10 cellular contexts compared by ENCODE assay signal in the genomic region with DNA sequence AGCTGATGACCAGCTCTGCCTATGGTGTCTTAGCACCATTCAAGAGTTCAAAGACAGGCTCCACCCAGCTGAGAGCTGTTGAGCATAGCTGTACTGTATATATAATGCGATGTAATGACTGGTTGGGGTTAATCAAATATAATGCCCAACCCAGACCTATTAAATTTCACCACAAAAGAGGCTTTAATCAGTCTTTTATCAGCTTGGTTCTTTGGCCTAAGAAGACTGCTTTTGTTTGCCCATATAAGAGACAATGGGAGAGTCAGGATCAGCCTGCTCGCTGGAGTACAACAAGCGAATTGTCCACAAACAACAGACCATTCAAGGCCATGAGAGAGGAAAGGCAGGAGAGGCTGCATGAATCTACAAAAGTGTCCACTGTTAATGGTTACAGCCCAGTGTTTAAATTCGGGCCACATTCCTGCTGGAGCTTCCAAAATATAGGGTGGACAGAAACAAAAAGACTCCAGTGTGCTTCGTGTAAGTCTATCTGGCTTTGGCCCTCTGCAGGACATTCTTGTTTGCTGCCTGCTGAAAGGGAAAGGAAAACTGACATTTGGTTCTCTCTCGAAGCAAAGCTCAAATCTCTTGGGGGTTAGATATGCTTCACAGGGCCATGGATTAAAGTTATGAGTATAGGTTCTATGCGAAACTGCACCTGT.
DNase-seq lines count a peak whose midpoint lies in the region; ATAC-seq, FAIRE-seq and TF ChIP-seq lines count a peak whose summit lies in the region.
"Had no signal": no experiment of that assay in that cellular context is flagged by ENCODE, and none has a peak within 500 bp of the region (broad histone marks: within the 10 kb centered on the region; RNA-seq: fewer than 3 reads in every experiment).

No MANE protein-coding gene starts in this region.

- H3K4me3 ChIP-seq in BLaER1: no peak overlapping the region
- H3K4me3 ChIP-seq in gastroesophageal sphincter: no peak overlapping the region

- H3K9me3 ChIP-seq in BLaER1 (no peaks in the 10 kb centered on the region), gastroesophageal sphincter (no peaks in the 10 kb centered on the region)

- H3K36me3 ChIP-seq in BLaER1 (no peaks in the 10 kb centered on the region), gastroesophageal sphincter (no peaks in the 10 kb centered on the region)

- H4K20me1 ChIP-seq in BLaER1: no peaks in the 10 kb centered on the region

- FAIRE-seq in RCC 7860 (lab: Jason Lieb, UNC): no peak
- FAIRE-seq: G401.6, TTC549 had no signal

- no peak for TF ChIP-seq RAD21 in Ishikawa (IDR thresholded peaks at IDR 0.05; ENCODE audit: low read depth)

- DNase-seq in GM20000 (ENCODE audit: low spot score) (peak; percentile 39), RCC 7860 (ENCODE audit: low spot score) (no peak), ureter (ENCODE audit: low spot score) (no peak)
- no peak for DNase-seq in activated CD8-positive, alpha-beta memory T cell treated with anti-CD3 and anti-CD28 coated beads, Interleukin-2, amount 50 U/mL, for 48 hours

- TF ChIP-seq POLR2A in gastroesophageal sphincter (IDR thresholded peaks at IDR 0.05): no peak

- H3K4me1 ChIP-seq in BLaER1 (peaks cover 6% of the 10 kb centered on the region; the same call in 1 of the 2 replicates), gastroesophageal sphincter (peaks cover 0 to 10% (median 0%) of the 10 kb centered on the region in 3 donors)

- TF ChIP-seq EP300 in Ishikawa (IDR thresholded peaks at IDR 0.05; ENCODE audit: borderline replicate concordance) (no peak), gastroesophageal sphincter (IDR thresholded peaks at IDR 0.05) (no peak)

- no peak overlapping the region for H3K27ac ChIP-seq in BLaER1
- peak overlapping the region in 3 of 4 donors; percentile 11 to 54 (median 18) for H3K27ac ChIP-seq in gastroesophageal sphincter

- H3K27me3 ChIP-seq in BLaER1: no peaks in the 10 kb centered on the region
- no peaks in the 10 kb centered on the region for H3K27me3 ChIP-seq in gastroesophageal sphincter

- TF ChIP-seq CTCF in GM20000 (IDR thresholded peaks at IDR 0.05; ENCODE audit: extremely low read depth, missing control alignments): no peak
- no peak for TF ChIP-seq CTCF in gastroesophageal sphincter (IDR thresholded peaks at IDR 0.05)

- WGBS in gastroesophageal sphincter (ENCODE audit: low coverage in 1 of 2), 2 donors: 69 to 87% methylated on average over 4 to 6 of the region's 7 CpGs

- H3K4me2 ChIP-seq in BLaER1: peak overlapping the region; percentile 33; the same call in 1 of the 2 replicates

- ATAC-seq in gastroesophageal sphincter (no peak), GM21526 (IDR thresholded peaks at IDR 0.05; ENCODE audit: low FRiP score, unreplicated experiment) (no peak)

- no peak overlapping the region for H3K9ac ChIP-seq in BLaER1

TF ChIP-seq in Ishikawa, 13 proteins besides CTCF, POLR2A, EP300 and RAD21:
- TF ChIP-seq CEBPB (IDR thresholded peaks at IDR 0.05) (no peak), NFIC (IDR thresholded peaks at IDR 0.05) (no peak)
- TF ChIP-seq, protein P1, sequence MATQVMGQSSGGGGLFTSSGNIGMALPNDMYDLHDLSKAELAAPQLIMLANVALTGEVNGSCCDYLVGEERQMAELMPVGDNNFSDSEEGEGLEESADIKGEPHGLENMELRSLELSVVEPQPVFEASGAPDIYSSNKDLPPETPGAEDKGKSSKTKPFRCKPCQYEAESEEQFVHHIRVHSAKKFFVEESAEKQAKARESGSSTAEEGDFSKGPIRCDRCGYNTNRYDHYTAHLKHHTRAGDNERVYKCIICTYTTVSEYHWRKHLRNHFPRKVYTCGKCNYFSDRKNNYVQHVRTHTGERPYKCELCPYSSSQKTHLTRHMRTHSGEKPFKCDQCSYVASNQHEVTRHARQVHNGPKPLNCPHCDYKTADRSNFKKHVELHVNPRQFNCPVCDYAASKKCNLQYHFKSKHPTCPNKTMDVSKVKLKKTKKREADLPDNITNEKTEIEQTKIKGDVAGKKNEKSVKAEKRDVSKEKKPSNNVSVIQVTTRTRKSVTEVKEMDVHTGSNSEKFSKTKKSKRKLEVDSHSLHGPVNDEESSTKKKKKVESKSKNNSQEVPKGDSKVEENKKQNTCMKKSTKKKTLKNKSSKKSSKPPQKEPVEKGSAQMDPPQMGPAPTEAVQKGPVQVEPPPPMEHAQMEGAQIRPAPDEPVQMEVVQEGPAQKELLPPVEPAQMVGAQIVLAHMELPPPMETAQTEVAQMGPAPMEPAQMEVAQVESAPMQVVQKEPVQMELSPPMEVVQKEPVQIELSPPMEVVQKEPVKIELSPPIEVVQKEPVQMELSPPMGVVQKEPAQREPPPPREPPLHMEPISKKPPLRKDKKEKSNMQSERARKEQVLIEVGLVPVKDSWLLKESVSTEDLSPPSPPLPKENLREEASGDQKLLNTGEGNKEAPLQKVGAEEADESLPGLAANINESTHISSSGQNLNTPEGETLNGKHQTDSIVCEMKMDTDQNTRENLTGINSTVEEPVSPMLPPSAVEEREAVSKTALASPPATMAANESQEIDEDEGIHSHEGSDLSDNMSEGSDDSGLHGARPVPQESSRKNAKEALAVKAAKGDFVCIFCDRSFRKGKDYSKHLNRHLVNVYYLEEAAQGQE (IDR thresholded peaks at IDR 0.05; ENCODE audit: low read depth): peak; percentile 38; the same call in 1 of the 2 replicates
